In genomic region chr10:32982293-32982709, GRCh38 we compare ENCODE assay signal across 8 cellular contexts. TPM values are rescaled to one million over a fixed set of nuclear protein-coding genes. Genes with fewer than 3 reads are reported as not detected.
DNase-seq lines count a peak whose midpoint lies in the region; ATAC-seq and TF ChIP-seq lines count a peak whose summit lies in the region.

No MANE protein-coding gene starts in this region.

- 76 to 86% (median 78%) methylated on average over 9 of the region's 9 CpGs for WGBS in heart left ventricle, 4 donors
- WGBS in mesendoderm (ENCODE audit: extremely low coverage, insufficient coverage, low lambda C conversion rate): no CpG with 5 or more reads among the region's 9 CpGs
- 55% methylated on average over 9 of the region's 9 CpGs for WGBS in urinary bladder

- peak overlapping the region; percentile 36 for H3K9ac ChIP-seq in mesendoderm (ENCODE audit: low read length)

- H2AK5ac ChIP-seq in mesendoderm (ENCODE audit: low read length): no peak overlapping the region

- H3K23ac ChIP-seq in mesendoderm (ENCODE audit: low read length): no peak overlapping the region

- H2BK5ac ChIP-seq in mesendoderm (ENCODE audit: low read length): peak overlapping the region; percentile 97

- H3K79me2 ChIP-seq in mesendoderm (ENCODE audit: control insufficient read depth, insufficient read depth, low read length): no peaks in the 10 kb centered on the region

- H3K4ac ChIP-seq in mesendoderm (ENCODE audit: low read depth, low read length): peak overlapping the region; percentile 83

- H3K4me1 ChIP-seq in heart left ventricle (peaks cover 7 to 70% (median 32%) of the 10 kb centered on the region in 12 donors), mesendoderm (ENCODE audit: control insufficient read depth, low read depth, low read length) (peaks cover 6% of the 10 kb centered on the region), urinary bladder (ENCODE audit: insufficient read depth) (no peaks in the 10 kb centered on the region)

- H3K9me3 Mint-ChIP-seq in chondrocyte (ENCODE audit: low read depth): no peaks in the 10 kb centered on the region

- H3K27me3 ChIP-seq in heart left ventricle (no peaks in the 10 kb centered on the region), mesendoderm (ENCODE audit: insufficient read depth, low read length, poor library complexity) (no peaks in the 10 kb centered on the region)

- no peak overlapping the region for H3K4me3 ChIP-seq in heart left ventricle
- no peak overlapping the region for H3K4me3 ChIP-seq in mesendoderm (ENCODE audit: low read length)
- no peak overlapping the region for H3K4me3 ChIP-seq in urinary bladder (ENCODE audit: low read depth, low read length)

- DNase-seq in heart left ventricle (no peak), Right ventricle myocardium inferior (ENCODE audit: missing footprints) (no peak), chondrocyte (ENCODE audit: low spot score) (no peak), mesendoderm (no peak)
- no peak for DNase-seq in stimulated activated CD4-positive, alpha-beta T cell treated with anti-CD3 and anti-CD28 coated beads, Interleukin-2, amount 100 ng/mL, for 48 hours

- no peaks in the 10 kb centered on the region for H3K9me3 ChIP-seq in heart left ventricle

- H4K8ac ChIP-seq in mesendoderm (ENCODE audit: low read depth, low read length): no peak overlapping the region

- no peak for TF ChIP-seq CTCF in heart left ventricle (IDR thresholded peaks at IDR 0.05)
- TF ChIP-seq CTCF in chondrocyte (IDR thresholded peaks at IDR 0.05): no peak

- peak overlapping the region; percentile 100 for H3K27ac Mint-ChIP-seq in chondrocyte (ENCODE audit: unreplicated experiment)

- H3K4me3 Mint-ChIP-seq in chondrocyte (ENCODE audit: unreplicated experiment): no peak overlapping the region

- H3K36me3 ChIP-seq in heart left ventricle: no peaks in the 10 kb centered on the region
- no peaks in the 10 kb centered on the region for H3K36me3 ChIP-seq in mesendoderm (ENCODE audit: control insufficient read depth, insufficient read depth, low read length)
- no peaks in the 10 kb centered on the region for H3K36me3 ChIP-seq in urinary bladder (ENCODE audit: insufficient read depth)

- TF ChIP-seq POLR2A in heart left ventricle (IDR thresholded peaks at IDR 0.05): no peak

- H2BK120ac ChIP-seq in mesendoderm (ENCODE audit: low read depth, low read length): peak overlapping the region; percentile 94

- H3K27me3 Mint-ChIP-seq in chondrocyte (ENCODE audit: low read depth): no peaks in the 10 kb centered on the region

- H3K4me2 ChIP-seq in mesendoderm (ENCODE audit: low read length): no peak overlapping the region

- no peaks in the 10 kb centered on the region for H3K79me1 ChIP-seq in mesendoderm (ENCODE audit: low read length)

- intact Hi-C loops in heart left ventricle (cut with DNase I) (loop anchor here in 1 of 10 donors (10.0 kb wide), 1 partner anchor 538 kb away; the partner anchor contains the start of gene CCDC7), Right ventricle myocardium inferior (cut with DNase I) (loop anchor here (2.0 kb wide), 1 partner anchor 22 kb away; no protein-coding TSS in a partner anchor)

- no peak overlapping the region for H4K5ac ChIP-seq in mesendoderm (ENCODE audit: low read length)

- H3K27ac ChIP-seq in heart left ventricle (peak overlapping the region in 11 of 12 donors; percentile 87 to 96 (median 93)), mesendoderm (ENCODE audit: low read depth, low read length) (peak overlapping the region; percentile 80), urinary bladder (ENCODE audit: low read depth) (peak overlapping the region; percentile 88)

- peak overlapping the region; percentile 99 for H2BK15ac ChIP-seq in mesendoderm (replicated peaks; ENCODE audit: low read depth)

- peaks cover 55% of the 10 kb centered on the region for H3K4me1 Mint-ChIP-seq in chondrocyte (ENCODE audit: low read depth)

- H3K36me3 Mint-ChIP-seq in chondrocyte (ENCODE audit: low read depth): no peaks in the 10 kb centered on the region

- H3K56ac ChIP-seq in mesendoderm (ENCODE audit: low read length): peak overlapping the region; percentile 81

- peak overlapping the region; percentile 88 for H3K18ac ChIP-seq in mesendoderm (ENCODE audit: low read length)

- ATAC-seq in heart left ventricle (no peak), Right ventricle myocardium inferior (no peak), HG03097 (IDR thresholded peaks at IDR 0.05; ENCODE audit: low FRiP score, unreplicated experiment) (no peak), GM18867 (IDR thresholded peaks at IDR 0.05; ENCODE audit: unreplicated experiment) (no peak)

RNA-seq across cellular contexts. Expression of gene ITGB1, which starts 24.3 kb away (rescaled TPM):
- total RNA-seq in heart left ventricle (1,000 to 10,000 TPM in 1 of 9 donors, 100 to 1,000 TPM in 8; 542 to 1,594 (median 701) TPM), Right ventricle myocardium inferior (583 TPM), chondrocyte (951 to 1,280 TPM (median 1,183 TPM) in 3 replicates), urinary bladder (1,010 TPM)
- polyA plus RNA-seq in heart left ventricle (1,000 to 10,000 TPM in 1 of 2 donors, 100 to 1,000 TPM in 1; 150 to 1,693 TPM), urinary bladder (527 TPM)
- 237 TPM for polyA plus RNA-seq in mesendoderm (2013, experiment 1 of 2)
- 240 TPM for polyA plus RNA-seq in mesendoderm (2013, experiment 2 of 2)
